ENCODE assay signal across 21 cellular contexts in genomic region chr20:51583073-51583472, GRCh38.
"Had no signal": no experiment of that assay in that cellular context is flagged by ENCODE, and none has a peak within 500 bp of the region (broad histone marks: within the 10 kb centered on the region; RNA-seq: fewer than 3 reads in every experiment).

No MANE protein-coding gene starts in this region.

- H3K27me3 ChIP-seq: cardiac muscle cell, esophagus squamous epithelium, heart right ventricle, pancreas, right lobe of liver, suprapubic skin, transverse colon had no signal

- H3K4me1 ChIP-seq: heart right ventricle, pancreas, right lobe of liver, suprapubic skin, transverse colon had no signal

- H3K36me3 Mint-ChIP-seq: activated naive CD8-positive, alpha-beta T cell treated with anti-CD3 and anti-CD28 coated beads for 36 hours; immature natural killer cell; natural killer cell had no signal

- ATAC-seq: heart right ventricle, natural killer cell, pancreas, right lobe of liver had no signal

- DNase-seq: activated CD4-positive, alpha-beta T cell treated with anti-CD3 and anti-CD28 coated beads, Interleukin-2, amount 50 U/mL, for 4 hours; activated naive CD8-positive, alpha-beta T cell treated with anti-CD3 and anti-CD28 coated beads for 36 hours; activated T-cell treated with anti-CD3 and anti-CD28 coated beads for 4 hours; amygdala; dermis blood vessel endothelial cell; effector memory CD4-positive, alpha-beta T cell; esophagus squamous epithelium; heart right ventricle; immature natural killer cell; kidney glomerular epithelial cell; mesendoderm; natural killer cell; pancreas; right lobe of liver; small intestine; stimulated activated CD4-positive, alpha-beta T cell treated with anti-CD3 and anti-CD28 coated beads, Interleukin-15, amount 100 ng/mL, for 24 hours; stimulated activated CD4-positive, alpha-beta T cell treated with anti-CD3 and anti-CD28 coated beads, Interleukin-2, amount 100 ng/mL, for 48 hours; transverse colon had no signal

- H3K4me3 ChIP-seq: cardiac muscle cell, esophagus squamous epithelium, heart right ventricle, pancreas, right lobe of liver, suprapubic skin, transverse colon had no signal

- H3K9me3 Mint-ChIP-seq: activated naive CD8-positive, alpha-beta T cell treated with anti-CD3 and anti-CD28 coated beads for 36 hours; natural killer cell; stimulated activated naive CD8-positive, alpha-beta T cell treated with anti-CD3 and anti-CD28 coated beads, Interleukin-15, Interleukin-2, amounts not matched to agents 100 ng/mL and 50 ng/mL, for 24 hours had no signal

- H3K27ac Mint-ChIP-seq: activated naive CD8-positive, alpha-beta T cell treated with anti-CD3 and anti-CD28 coated beads for 36 hours; immature natural killer cell; natural killer cell; stimulated activated naive CD8-positive, alpha-beta T cell treated with anti-CD3 and anti-CD28 coated beads, Interleukin-15, Interleukin-2, amounts not matched to agents 100 ng/mL and 50 ng/mL, for 24 hours had no signal

- H3K27me3 Mint-ChIP-seq: activated naive CD8-positive, alpha-beta T cell treated with anti-CD3 and anti-CD28 coated beads for 36 hours had no signal

- H3K27ac ChIP-seq: cardiac muscle cell, esophagus squamous epithelium, heart right ventricle, pancreas, right lobe of liver, suprapubic skin, transverse colon had no signal

- H3K9me3 ChIP-seq: esophagus squamous epithelium, heart right ventricle, pancreas, right lobe of liver, suprapubic skin, transverse colon had no signal

- H3K4me3 Mint-ChIP-seq: activated naive CD8-positive, alpha-beta T cell treated with anti-CD3 and anti-CD28 coated beads for 36 hours; immature natural killer cell; natural killer cell; stimulated activated naive CD8-positive, alpha-beta T cell treated with anti-CD3 and anti-CD28 coated beads, Interleukin-15, Interleukin-2, amounts not matched to agents 100 ng/mL and 50 ng/mL, for 24 hours had no signal

- H3K36me3 ChIP-seq: cardiac muscle cell, esophagus squamous epithelium, heart right ventricle, pancreas, right lobe of liver, suprapubic skin, transverse colon had no signal
